ENCODE assay signal across 21 cellular contexts in genomic region chr7:4805110-4805978, GRCh38. TPM values are rescaled to one million over a fixed set of nuclear protein-coding genes. Genes with fewer than 3 reads are reported as not detected.
"Had no signal": no experiment of that assay in that cellular context is flagged by ENCODE, and none has a peak within 500 bp of the region (broad histone marks: within the 10 kb centered on the region; RNA-seq: fewer than 3 reads in every experiment).

No MANE protein-coding gene starts in this region.

- DNase-seq: activated gamma-delta T cell treated with Interleukin-2 at 50 U/mL for 16 hours; activated T-cell treated with anti-CD3 and anti-CD28 coated beads, Interleukin-2, amount 50 U/mL, for 1 hour; anterior cingulate cortex; effector CD4-positive, alpha-beta T cell; erythroblast; foreskin fibroblast; mammary epithelial cell; stimulated activated CD4-positive, alpha-beta T cell treated with anti-CD3 and anti-CD28 coated beads, Interleukin-1b, Interleukin-23, amount 100 ng/mL, for 48 hours; T-helper 1 cell; testis had no signal

- H3K4me3 ChIP-seq: body of pancreas, cardiac muscle cell, left lung, testis, upper lobe of left lung had no signal

- H3K79me2 ChIP-seq: parathyroid adenoma had no signal

- H3K4me3 Mint-ChIP-seq: activated naive CD4-positive, alpha-beta T cell treated with anti-CD3 and anti-CD28 coated beads, Interleukin-2, amount 50 U/mL, for 24 hours; dendritic cell treated with granulocyte-macrophage colony-stimulating factor and Interleukin-4, amounts not matched to agents 40 ng/mL and 50 ng/mL, for 4 days; mesothelial cell of epicardium; natural killer cell treated with Interleukin-12 subunit alpha and Interleukin-12 subunit beta and Interleukin-15 and Interleukin-18, amount 100 ng/mL, for 72 hours had no signal

- H3K36me3 Mint-ChIP-seq: activated naive CD4-positive, alpha-beta T cell treated with anti-CD3 and anti-CD28 coated beads, Interleukin-2, amount 50 U/mL, for 24 hours; mesothelial cell of epicardium; natural killer cell treated with Interleukin-12 subunit alpha and Interleukin-12 subunit beta and Interleukin-15 and Interleukin-18, amount 100 ng/mL, for 72 hours had no signal

- H3K4me1 Mint-ChIP-seq: mesothelial cell of epicardium had no signal

- ATAC-seq: body of pancreas; left lung; natural killer cell treated with Interleukin-12 subunit alpha and Interleukin-12 subunit beta and Interleukin-15 and Interleukin-18, amount 100 ng/mL, for 72 hours; right cardiac atrium had no signal

- H3K27ac Mint-ChIP-seq: activated naive CD4-positive, alpha-beta T cell treated with anti-CD3 and anti-CD28 coated beads, Interleukin-2, amount 50 U/mL, for 24 hours; dendritic cell treated with granulocyte-macrophage colony-stimulating factor and Interleukin-4, amounts not matched to agents 40 ng/mL and 50 ng/mL, for 4 days; mesothelial cell of epicardium had no signal

- H3K9me3 ChIP-seq: body of pancreas, left lung, neutrophil, testis, upper lobe of left lung had no signal

- H3K4me1 ChIP-seq: body of pancreas, parathyroid adenoma, testis had no signal

- H3K27me3 ChIP-seq: body of pancreas, cardiac muscle cell, testis, upper lobe of left lung had no signal

- H2AFZ ChIP-seq: parathyroid adenoma had no signal

- H3K27ac ChIP-seq: body of pancreas, cardiac muscle cell, left lung, neutrophil, parathyroid adenoma, testis, upper lobe of left lung had no signal

- H3K36me3 ChIP-seq: left lung, neutrophil had no signal

- H3K9me3 Mint-ChIP-seq: activated naive CD4-positive, alpha-beta T cell treated with anti-CD3 and anti-CD28 coated beads, Interleukin-2, amount 50 U/mL, for 24 hours; dendritic cell treated with granulocyte-macrophage colony-stimulating factor and Interleukin-4, amounts not matched to agents 40 ng/mL and 50 ng/mL, for 4 days; mesothelial cell of epicardium; natural killer cell treated with Interleukin-12 subunit alpha and Interleukin-12 subunit beta and Interleukin-15 and Interleukin-18, amount 100 ng/mL, for 72 hours had no signal

RNA-seq across cellular contexts. Expression of gene PAPOLB, which starts 56.5 kb away (rescaled TPM):
- polyA plus RNA-seq: cardiac muscle cell, mammary epithelial cell had no signal
